Comparison of ENCODE assay signal across 1 cellular context in the genomic region with DNA sequence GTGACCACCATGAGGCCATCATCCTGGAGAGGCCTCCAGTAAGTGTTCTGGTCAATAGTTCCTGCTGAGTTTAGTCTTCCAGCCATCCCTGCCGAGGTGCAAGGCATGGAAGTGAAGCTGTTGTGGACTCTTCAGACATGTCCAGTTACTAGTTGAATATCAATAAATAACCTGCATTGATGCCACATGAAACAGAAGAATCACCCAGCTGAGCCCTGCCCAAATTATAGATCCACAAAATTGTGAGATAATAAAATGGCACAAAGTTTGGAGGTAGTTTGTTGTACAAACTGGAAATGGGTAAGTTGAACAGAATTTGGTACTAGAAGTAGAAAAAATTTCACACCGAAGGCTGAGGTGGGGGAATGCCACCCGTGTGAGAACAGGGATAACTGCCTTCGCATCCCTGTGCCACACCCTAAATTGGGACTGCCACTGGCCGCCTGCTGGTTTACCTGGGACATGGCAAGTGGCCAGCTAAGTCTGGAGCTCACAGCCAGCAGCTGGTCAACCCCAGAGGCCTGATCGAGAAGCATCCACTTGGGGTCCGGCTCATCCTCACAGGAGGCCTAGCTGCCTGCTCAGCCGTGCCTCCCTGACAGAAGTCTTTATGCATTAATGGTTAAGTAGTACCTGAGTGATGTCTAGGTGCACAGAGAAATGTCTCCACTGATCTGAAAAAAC.
A peak's percentile ranks its signal among the peaks of the same experiment; 100 is the strongest.
TF ChIP-seq lines count a peak whose summit lies in the region.

No MANE protein-coding gene starts in this region.

TF ChIP-seq in HepG2, 621 proteins besides CTCF, POLR2A, EP300 and RAD21 (continued from another document):
- TF ChIP-seq, protein P1, sequence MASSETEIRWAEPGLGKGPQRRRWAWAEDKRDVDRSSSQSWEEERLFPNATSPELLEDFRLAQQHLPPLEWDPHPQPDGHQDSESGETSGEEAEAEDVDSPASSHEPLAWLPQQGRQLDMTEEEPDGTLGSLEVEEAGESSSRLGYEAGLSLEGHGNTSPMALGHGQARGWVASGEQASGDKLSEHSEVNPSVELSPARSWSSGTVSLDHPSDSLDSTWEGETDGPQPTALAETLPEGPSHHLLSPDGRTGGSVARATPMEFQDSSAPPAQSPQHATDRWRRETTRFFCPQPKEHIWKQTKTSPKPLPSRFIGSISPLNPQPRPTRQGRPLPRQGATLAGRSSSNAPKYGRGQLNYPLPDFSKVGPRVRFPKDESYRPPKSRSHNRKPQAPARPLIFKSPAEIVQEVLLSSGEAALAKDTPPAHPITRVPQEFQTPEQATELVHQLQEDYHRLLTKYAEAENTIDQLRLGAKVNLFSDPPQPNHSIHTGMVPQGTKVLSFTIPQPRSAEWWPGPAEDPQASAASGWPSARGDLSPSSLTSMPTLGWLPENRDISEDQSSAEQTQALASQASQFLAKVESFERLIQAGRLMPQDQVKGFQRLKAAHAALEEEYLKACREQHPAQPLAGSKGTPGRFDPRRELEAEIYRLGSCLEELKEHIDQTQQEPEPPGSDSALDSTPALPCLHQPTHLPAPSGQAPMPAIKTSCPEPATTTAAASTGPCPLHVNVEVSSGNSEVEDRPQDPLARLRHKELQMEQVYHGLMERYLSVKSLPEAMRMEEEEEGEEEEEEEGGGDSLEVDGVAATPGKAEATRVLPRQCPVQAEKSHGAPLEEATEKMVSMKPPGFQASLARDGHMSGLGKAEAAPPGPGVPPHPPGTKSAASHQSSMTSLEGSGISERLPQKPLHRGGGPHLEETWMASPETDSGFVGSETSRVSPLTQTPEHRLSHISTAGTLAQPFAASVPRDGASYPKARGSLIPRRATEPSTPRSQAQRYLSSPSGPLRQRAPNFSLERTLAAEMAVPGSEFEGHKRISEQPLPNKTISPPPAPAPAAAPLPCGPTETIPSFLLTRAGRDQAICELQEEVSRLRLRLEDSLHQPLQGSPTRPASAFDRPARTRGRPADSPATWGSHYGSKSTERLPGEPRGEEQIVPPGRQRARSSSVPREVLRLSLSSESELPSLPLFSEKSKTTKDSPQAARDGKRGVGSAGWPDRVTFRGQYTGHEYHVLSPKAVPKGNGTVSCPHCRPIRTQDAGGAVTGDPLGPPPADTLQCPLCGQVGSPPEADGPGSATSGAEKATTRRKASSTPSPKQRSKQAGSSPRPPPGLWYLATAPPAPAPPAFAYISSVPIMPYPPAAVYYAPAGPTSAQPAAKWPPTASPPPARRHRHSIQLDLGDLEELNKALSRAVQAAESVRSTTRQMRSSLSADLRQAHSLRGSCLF (CRISPR knock-in tag; IDR thresholded peaks at IDR 0.05; ENCODE audit: borderline replicate concordance) = no peak
- TF ChIP-seq POLR2AphosphoS2 (IDR thresholded peaks at IDR 0.05; ENCODE audit: low read depth, low read length) (no peak), TRIM24 (CRISPR knock-in tag; IDR thresholded peaks at IDR 0.05) (no peak), ATM (IDR thresholded peaks at IDR 0.05; ENCODE audit: borderline replicate concordance) (no peak), ZNF10 (CRISPR knock-in tag; IDR thresholded peaks at IDR 0.05; ENCODE audit: borderline replicate concordance, low read depth) (no peak), HES4 (CRISPR knock-in tag; IDR thresholded peaks at IDR 0.05; ENCODE audit: borderline replicate concordance) (no peak), ZNF317 (CRISPR knock-in tag; IDR thresholded peaks at IDR 0.05) (no peak), ZNF331 (CRISPR knock-in tag; IDR thresholded peaks at IDR 0.05) (peak; percentile 100)
